Comparison of ENCODE assay signal across 1 cellular context in the genomic region with DNA sequence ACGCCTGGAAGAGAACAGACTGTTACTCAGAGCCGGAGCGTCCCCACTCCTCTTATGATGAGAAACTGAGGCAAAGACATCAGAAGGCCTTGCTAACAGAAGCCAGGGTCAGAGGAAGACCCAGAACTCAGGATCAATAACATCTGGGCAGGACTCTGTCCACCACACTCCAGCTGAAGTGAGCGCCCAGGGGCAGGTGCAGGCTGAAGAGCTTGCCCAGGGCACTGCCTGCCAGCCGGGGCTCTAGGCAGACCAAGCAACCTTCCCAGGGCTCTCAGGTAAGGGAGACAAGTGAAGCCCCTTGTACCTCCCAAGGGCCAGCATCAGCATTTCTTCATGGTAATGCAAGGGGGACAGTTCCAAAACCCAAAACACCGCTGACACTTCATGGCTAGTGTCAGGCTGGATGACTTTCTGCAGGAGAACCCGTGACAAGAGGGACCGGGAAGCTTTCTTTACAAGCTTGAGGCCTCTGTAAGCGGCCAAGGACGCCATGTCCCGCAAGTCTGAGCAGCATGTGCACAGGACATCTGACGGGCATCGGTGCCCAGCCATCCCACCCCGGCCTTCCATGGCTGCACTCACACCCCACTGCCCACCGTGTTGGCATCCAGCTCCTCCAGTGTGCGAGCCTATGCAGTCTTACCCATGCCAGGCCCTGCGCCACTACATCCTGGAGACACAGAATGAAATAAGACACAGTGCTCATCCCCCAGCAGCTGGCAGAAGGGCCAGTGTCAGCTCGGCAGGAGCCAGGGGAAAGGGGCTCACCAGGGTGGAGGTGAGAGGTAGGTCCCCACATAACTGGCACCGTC.
TF ChIP-seq lines count a peak whose summit lies in the region.

No MANE protein-coding gene starts in this region.

TF ChIP-seq in H1, 55 proteins besides CTCF, POLR2A, EP300 and RAD21:
- TF ChIP-seq HDAC2 (IDR thresholded peaks at IDR 0.05; ENCODE audit: borderline replicate concordance in 1 of 2, low read depth in 2 of 2, low read length in 2 of 2) (no peak), YY1 (IDR thresholded peaks at IDR 0.05; ENCODE audit: low read depth, low read length) (no peak), TBP (IDR thresholded peaks at IDR 0.05; ENCODE audit: low read depth, low read length) (no peak), JUN (IDR thresholded peaks at IDR 0.05; ENCODE audit: low read depth, low read length) (no peak), SRF (IDR thresholded peaks at IDR 0.05; ENCODE audit: low read depth, low read length) (no peak), CHD2 (IDR thresholded peaks at IDR 0.05; ENCODE audit: low read length) (no peak), SIRT6 (IDR thresholded peaks at IDR 0.05; ENCODE audit: low read length) (no peak), NANOG (IDR thresholded peaks at IDR 0.05; ENCODE audit: insufficient read depth, low read depth, low read length, poor library complexity, severe bottlenecking) (no peak), RNF2 (IDR thresholded peaks at IDR 0.05; ENCODE audit: borderline replicate concordance, low read depth, low read length, missing control alignments, poor library complexity, severe bottlenecking) (no peak), FOSL1 (IDR thresholded peaks at IDR 0.05; ENCODE audit: insufficient read depth, low read depth, low read length) (no peak), TAF1 (IDR thresholded peaks at IDR 0.05; ENCODE audit: low read depth, low read length) (no peak), POLR2AphosphoS5 (IDR thresholded peaks at IDR 0.05; ENCODE audit: low read depth, low read length) (no peak), RBBP5 (IDR thresholded peaks at IDR 0.05; ENCODE audit: borderline replicate concordance, low read depth, low read length) (no peak), POU5F1 (IDR thresholded peaks at IDR 0.05; ENCODE audit: low read depth, low read length) (no peak), SP1 (IDR thresholded peaks at IDR 0.05; ENCODE audit: low read depth, low read length) (no peak), KDM5A (IDR thresholded peaks at IDR 0.05; ENCODE audit: low read length) (no peak), EZH2 (IDR thresholded peaks at IDR 0.05; ENCODE audit: low read depth, low read length, severe bottlenecking) (no peak)
- TF ChIP-seq, protein P1, sequence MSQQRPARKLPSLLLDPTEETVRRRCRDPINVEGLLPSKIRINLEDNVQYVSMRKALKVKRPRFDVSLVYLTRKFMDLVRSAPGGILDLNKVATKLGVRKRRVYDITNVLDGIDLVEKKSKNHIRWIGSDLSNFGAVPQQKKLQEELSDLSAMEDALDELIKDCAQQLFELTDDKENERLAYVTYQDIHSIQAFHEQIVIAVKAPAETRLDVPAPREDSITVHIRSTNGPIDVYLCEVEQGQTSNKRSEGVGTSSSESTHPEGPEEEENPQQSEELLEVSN (IDR thresholded peaks at IDR 0.05) = no peak
- TF ChIP-seq, protein P2, sequence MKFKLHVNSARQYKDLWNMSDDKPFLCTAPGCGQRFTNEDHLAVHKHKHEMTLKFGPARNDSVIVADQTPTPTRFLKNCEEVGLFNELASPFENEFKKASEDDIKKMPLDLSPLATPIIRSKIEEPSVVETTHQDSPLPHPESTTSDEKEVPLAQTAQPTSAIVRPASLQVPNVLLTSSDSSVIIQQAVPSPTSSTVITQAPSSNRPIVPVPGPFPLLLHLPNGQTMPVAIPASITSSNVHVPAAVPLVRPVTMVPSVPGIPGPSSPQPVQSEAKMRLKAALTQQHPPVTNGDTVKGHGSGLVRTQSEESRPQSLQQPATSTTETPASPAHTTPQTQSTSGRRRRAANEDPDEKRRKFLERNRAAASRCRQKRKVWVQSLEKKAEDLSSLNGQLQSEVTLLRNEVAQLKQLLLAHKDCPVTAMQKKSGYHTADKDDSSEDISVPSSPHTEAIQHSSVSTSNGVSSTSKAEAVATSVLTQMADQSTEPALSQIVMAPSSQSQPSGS (IDR thresholded peaks at IDR 0.05; ENCODE audit: low read length) = no peak
- TF ChIP-seq, protein P3, sequence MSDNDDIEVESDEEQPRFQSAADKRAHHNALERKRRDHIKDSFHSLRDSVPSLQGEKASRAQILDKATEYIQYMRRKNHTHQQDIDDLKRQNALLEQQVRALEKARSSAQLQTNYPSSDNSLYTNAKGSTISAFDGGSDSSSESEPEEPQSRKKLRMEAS (IDR thresholded peaks at IDR 0.05) = no peak
